ENCODE assay signal across 1 cellular context in genomic region chr3:189324538-189325138, GRCh38.
TF ChIP-seq lines count a peak whose summit lies in the region.

No MANE protein-coding gene starts in this region.

TF ChIP-seq in GM23338, 12 proteins besides CTCF, POLR2A, EP300 and RAD21 (continued from another document):
- TF ChIP-seq ZNF462 (CRISPR knock-in tag; IDR thresholded peaks at IDR 0.05): no peak
- no peak for TF ChIP-seq NANOG (IDR thresholded peaks at IDR 0.05; ENCODE audit: borderline replicate concordance)
- TF ChIP-seq POLR2AphosphoS5 (IDR thresholded peaks at IDR 0.05; ENCODE audit: low read depth): no peak
- TF ChIP-seq EZH2 (IDR thresholded peaks at IDR 0.05; ENCODE audit: low read depth, unreplicated experiment): no peak
- no peak for TF ChIP-seq JUNB (IDR thresholded peaks at IDR 0.05; ENCODE audit: unreplicated experiment)
- TF ChIP-seq ZNF114 (CRISPR knock-in tag; IDR thresholded peaks at IDR 0.05): no peak
TF ChIP-seq in GM23338: peak in this region for 0.
